Comparison of ENCODE assay signal across 9 cellular contexts in genomic region chr1:228445524-228445866, GRCh38.
DNase-seq lines count a peak whose midpoint lies in the region; ATAC-seq lines count a peak whose summit lies in the region.
"Had no signal": no experiment of that assay in that cellular context is flagged by ENCODE, and none has a peak within 500 bp of the region (broad histone marks: within the 10 kb centered on the region; RNA-seq: fewer than 3 reads in every experiment).

No MANE protein-coding gene starts in this region.

- no peaks in the 10 kb centered on the region for H3K36me3 ChIP-seq in iPS-15b (ENCODE audit: control insufficient read depth, insufficient read depth, low read length)

- H3K4me1 ChIP-seq in iPS-15b (ENCODE audit: control insufficient read depth, insufficient read depth, low read length): no peaks in the 10 kb centered on the region

- H3K9me3 ChIP-seq in iPS-15b (ENCODE audit: control insufficient read depth, insufficient read depth, low read length): no peaks in the 10 kb centered on the region

- no peak for ATAC-seq in stimulated activated naive B cell treated with anti-CD40 and anti-IgM and Interleukin-4, amounts not matched to agents 10 μg/mL and 1 μg/mL and 100 μg/mL, for 72 hours (replicated peaks)

- H3K9me3 Mint-ChIP-seq in T-helper 2 cell treated with Interferon-gamma antibody and Interleukin-4, amounts not matched to agents 5 μg/mL and 100 μg/mL, for 36 hours: no peaks in the 10 kb centered on the region
- no peaks in the 10 kb centered on the region for H3K9me3 Mint-ChIP-seq in activated naive CD8-positive, alpha-beta T cell (ENCODE audit: low read depth)
- no peaks in the 10 kb centered on the region for H3K9me3 Mint-ChIP-seq in stimulated activated naive B cell treated with anti-CD40 and anti-IgM and Interleukin-4, amounts not matched to agents 10 μg/mL and 1 μg/mL and 100 μg/mL, for 72 hours

- H3K27me3 Mint-ChIP-seq in T-helper 2 cell treated with Interferon-gamma antibody and Interleukin-4, amounts not matched to agents 5 μg/mL and 100 μg/mL, for 36 hours (ENCODE audit: low read depth): peaks cover 48% of the 10 kb centered on the region
- peaks cover 30% of the 10 kb centered on the region for H3K27me3 Mint-ChIP-seq in activated naive CD8-positive, alpha-beta T cell
- peaks cover 63 to 81% of the 10 kb centered on the region in 2 donors for H3K27me3 Mint-ChIP-seq in stimulated activated naive B cell treated with anti-CD40 and anti-IgM and Interleukin-4, amounts not matched to agents 10 μg/mL and 1 μg/mL and 100 μg/mL, for 72 hours

- peak overlapping the region; percentile 77 for H3K4me3 Mint-ChIP-seq in T-helper 2 cell treated with Interferon-gamma antibody and Interleukin-4, amounts not matched to agents 5 μg/mL and 100 μg/mL, for 36 hours
- peak overlapping the region; percentile 86 for H3K4me3 Mint-ChIP-seq in activated naive CD8-positive, alpha-beta T cell
- peak overlapping the region; percentile 75 to 83 for H3K4me3 Mint-ChIP-seq in stimulated activated naive B cell treated with anti-CD40 and anti-IgM and Interleukin-4, amounts not matched to agents 10 μg/mL and 1 μg/mL and 100 μg/mL, for 72 hours

- H3K36me3 Mint-ChIP-seq in T-helper 2 cell treated with Interferon-gamma antibody and Interleukin-4, amounts not matched to agents 5 μg/mL and 100 μg/mL, for 36 hours (ENCODE audit: low read depth): no peaks in the 10 kb centered on the region
- H3K36me3 Mint-ChIP-seq in activated naive CD8-positive, alpha-beta T cell: peaks cover 4% of the 10 kb centered on the region
- H3K36me3 Mint-ChIP-seq in stimulated activated naive B cell treated with anti-CD40 and anti-IgM and Interleukin-4, amounts not matched to agents 10 μg/mL and 1 μg/mL and 100 μg/mL, for 72 hours: no peaks in the 10 kb centered on the region

- H3K4me1 Mint-ChIP-seq in T-helper 2 cell treated with Interferon-gamma antibody and Interleukin-4, amounts not matched to agents 5 μg/mL and 100 μg/mL, for 36 hours (ENCODE audit: low read depth): peaks cover 10% of the 10 kb centered on the region
- peaks cover 9% of the 10 kb centered on the region for H3K4me1 Mint-ChIP-seq in activated naive CD8-positive, alpha-beta T cell (ENCODE audit: low read depth)
- H3K4me1 Mint-ChIP-seq in stimulated activated naive B cell treated with anti-CD40 and anti-IgM and Interleukin-4, amounts not matched to agents 10 μg/mL and 1 μg/mL and 100 μg/mL, for 72 hours: peaks cover 6 to 18% of the 10 kb centered on the region in 2 donors

- peak overlapping the region; percentile 54 for H3K4me3 ChIP-seq in iPS-15b (ENCODE audit: low read depth, low read length)

- H3K27me3 ChIP-seq in iPS-15b (ENCODE audit: control insufficient read depth, insufficient read depth, low read length): peaks cover 55% of the 10 kb centered on the region

- no peak overlapping the region for H3K9ac ChIP-seq in iPS-15b (ENCODE audit: low read depth, low read length)

- H3K27ac Mint-ChIP-seq in T-helper 2 cell treated with Interferon-gamma antibody and Interleukin-4, amounts not matched to agents 5 μg/mL and 100 μg/mL, for 36 hours: peak overlapping the region; percentile 11
- H3K27ac Mint-ChIP-seq in activated naive CD8-positive, alpha-beta T cell: no peak overlapping the region
- H3K27ac Mint-ChIP-seq in stimulated activated naive B cell treated with anti-CD40 and anti-IgM and Interleukin-4, amounts not matched to agents 10 μg/mL and 1 μg/mL and 100 μg/mL, for 72 hours: peak overlapping the region; percentile 74

- no peak for DNase-seq in T-helper 2 cell treated with Interferon-gamma antibody and Interleukin-4, amounts not matched to agents 5 μg/mL and 100 μg/mL, for 36 hours (ENCODE audit: low spot score)
- no peak for DNase-seq in T-helper 2 cell
- no peak for DNase-seq in stimulated activated naive B cell treated with anti-CD40 and anti-IgM and Interleukin-4, amounts not matched to agents 10 μg/mL and 1 μg/mL and 100 μg/mL, for 72 hours
- DNase-seq in CD1c-positive myeloid dendritic cell (ENCODE audit: extremely low spot score): no peak
- no peak for DNase-seq in islet precursor cell
- no peak for DNase-seq in middle frontal gyrus (ENCODE audit: extremely low spot score, low spot score)
- DNase-seq: OCI-M1 had no signal
